8 cellular contexts compared by ENCODE assay signal in genomic region chrX:110180176-110180927, GRCh38.
DNase-seq lines count a peak whose midpoint lies in the region; ATAC-seq and TF ChIP-seq lines count a peak whose summit lies in the region.

No MANE protein-coding gene starts in this region.

- no peak overlapping the region for H3K27ac ChIP-seq in colonic mucosa

- DNase-seq in amniotic stem cell (lab: John Stamatoyannopoulos, UW) (peak; percentile 8), occipital lobe (lab: John Stamatoyannopoulos, UW) (peak; percentile 50), dedifferentiated amniotic fluid mesenchymal stem cell (ENCODE audit: extremely low spot score) (no peak), NCI-H2171 (lab: John Stamatoyannopoulos, UW) (no peak), colonic mucosa (no peak)

- intact Hi-C loops in colonic mucosa (cut with DNase I) = no loop called here

- H3K4me1 ChIP-seq in colonic mucosa = no peaks in the 10 kb centered on the region

- no peak overlapping the region for H3K4me3 ChIP-seq in colonic mucosa

- H3K9me3 ChIP-seq in colonic mucosa = no peaks in the 10 kb centered on the region

- no peak overlapping the region for H3K9ac ChIP-seq in colonic mucosa (ENCODE audit: low read depth in 2 of 2, low read length in 2 of 2)

- TF ChIP-seq CTCF in colonic mucosa (IDR thresholded peaks at IDR 0.05) = no peak

- no peaks in the 10 kb centered on the region for H3K36me3 ChIP-seq in colonic mucosa

- H3K27me3 ChIP-seq in colonic mucosa = no peaks in the 10 kb centered on the region

- ATAC-seq in GM18511 (IDR thresholded peaks at IDR 0.05; ENCODE audit: unreplicated experiment) (peak; percentile 34), HG02885 (IDR thresholded peaks at IDR 0.05; ENCODE audit: poor library complexity, unreplicated experiment) (peak; percentile 32), HG03457 (IDR thresholded peaks at IDR 0.05; ENCODE audit: unreplicated experiment) (no peak)

Comparison
In these comparisons a context has a peak if more than half of its experiments do, and no peak if none do; other contexts are left out.
1. DNase-seq: peak in amniotic stem cell (single experiment) and occipital lobe (single experiment); none in dedifferentiated amniotic fluid mesenchymal stem cell (single experiment), NCI-H2171 (single experiment) and colonic mucosa (single experiment).